In the genomic region with DNA sequence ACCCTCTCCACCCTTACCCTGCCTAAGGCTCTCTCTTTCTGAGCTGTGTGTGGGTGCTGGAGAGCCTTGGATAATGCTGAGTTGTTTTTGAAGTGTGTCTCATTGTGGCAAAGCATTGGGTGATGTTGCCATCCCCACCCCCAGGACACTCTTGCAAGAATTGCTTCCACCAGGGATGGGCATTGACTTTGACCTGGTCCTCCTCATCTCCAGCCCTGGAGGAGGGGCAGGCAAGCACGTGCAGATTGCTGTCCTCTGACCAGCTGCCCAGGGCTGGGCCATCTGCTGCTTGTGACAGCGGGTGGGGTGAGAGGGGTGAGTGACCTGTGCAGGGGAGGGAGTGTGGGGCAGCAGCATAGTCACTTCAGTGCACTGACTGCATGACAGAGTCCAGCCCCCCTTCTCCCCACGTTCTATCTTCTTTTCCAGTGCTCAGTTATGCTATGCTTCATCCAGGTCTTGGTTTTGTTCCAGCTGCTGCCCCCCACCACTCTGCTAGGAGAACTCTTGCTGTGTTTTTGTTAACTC, we compare ENCODE assay signal across 8 cellular contexts. TPM values are rescaled to one million over a fixed set of nuclear protein-coding genes. Genes with fewer than 3 reads are reported as not detected.
A peak's percentile ranks its signal among the peaks of the same experiment; 100 is the strongest.
DNase-seq lines count a peak whose midpoint lies in the region; ATAC-seq and TF ChIP-seq lines count a peak whose summit lies in the region.

No MANE protein-coding gene starts in this region.

- H3K27me3 Mint-ChIP-seq in endothelial cell (ENCODE audit: unreplicated experiment): peaks cover 2% of the 10 kb centered on the region

- peak overlapping the region; percentile 74 for H3K4me3 Mint-ChIP-seq in endothelial cell (ENCODE audit: unreplicated experiment)

- no peak for ATAC-seq in GM18861 (IDR thresholded peaks at IDR 0.05; ENCODE audit: unreplicated experiment)

- H3K9me3 ChIP-seq in neutrophil: no peaks in the 10 kb centered on the region
- H3K9me3 ChIP-seq in MG63: peaks cover 8% of the 10 kb centered on the region

- peak overlapping the region; percentile 93 for H3K27ac ChIP-seq in neutrophil

- peaks cover 26% of the 10 kb centered on the region for H3K36me3 Mint-ChIP-seq in endothelial cell (ENCODE audit: low read depth, unreplicated experiment)

- DNase-seq in COR-L47 (lab: John Stamatoyannopoulos, UW) (peak; percentile 44), NCI-H146 treated with DMSO at 0.1 percent for 48 hours (lab: John Stamatoyannopoulos, UW; ENCODE audit: unreplicated experiment) (peak; percentile 52), endothelial cell (ENCODE audit: low spot score) (no peak), MG63 (no peak), ureter (ENCODE audit: low spot score) (no peak), NCI-H2171 (lab: John Stamatoyannopoulos, UW) (no peak)

- H3K4me1 ChIP-seq in neutrophil (ENCODE audit: control insufficient read depth in 1 of 2, insufficient read depth in 1 of 2, low read depth in 1 of 2, low read length in 1 of 2): peaks cover 82 to 86% of the 10 kb centered on the region in 2 experiments

- H3K27me3 ChIP-seq in neutrophil (no peaks in the 10 kb centered on the region), MG63 (no peaks in the 10 kb centered on the region)

- peaks cover 56% of the 10 kb centered on the region for H3K4me1 Mint-ChIP-seq in endothelial cell (ENCODE audit: unreplicated experiment)

- H3K9me3 Mint-ChIP-seq in endothelial cell (ENCODE audit: unreplicated experiment): no peaks in the 10 kb centered on the region

- H3K4me3 ChIP-seq in neutrophil (ENCODE audit: low read depth in 1 of 2, low read length in 1 of 2): peak overlapping the region in 1 of 2 experiments; percentile 21
- no peak overlapping the region for H3K4me3 ChIP-seq in MG63

- H3K36me3 ChIP-seq in neutrophil: no peaks in the 10 kb centered on the region
- no peaks in the 10 kb centered on the region for H3K36me3 ChIP-seq in MG63

- no peak for TF ChIP-seq CTCF in endothelial cell (IDR thresholded peaks at IDR 0.05; ENCODE audit: unreplicated experiment)
- TF ChIP-seq CTCF in neutrophil (IDR thresholded peaks at IDR 0.05): no peak

- peak overlapping the region; percentile 89 for H3K27ac Mint-ChIP-seq in endothelial cell (ENCODE audit: unreplicated experiment)

RNA-seq across cellular contexts. Expression of gene SUSD6, which starts 26.2 kb away (rescaled TPM):
- total RNA-seq in endothelial cell (ENCODE audit: unreplicated experiment) (71.5 TPM), ureter (41.6 TPM)
- total RNA-seq in MG63 (2014; rRNA removed; shearing (Covaris generic); ENCODE audit: low replicate concordance): 1.9 and 3.1 TPM in 2 replicates

Comparison
In these comparisons a context has a peak if more than half of its experiments do, and no peak if none do; other contexts are left out.
1. DNase-seq: peak in COR-L47 (single experiment) and NCI-H146 treated with DMSO at 0.1 percent for 48 hours (single experiment); none in endothelial cell (single experiment), MG63 (single experiment), ureter (single experiment) and NCI-H2171 (single experiment).
2. RNA of gene SUSD6, which starts 26.2 kb away (total RNA-seq): 71.5 TPM in endothelial cell (single experiment) and 41.6 TPM in ureter (single experiment); 1.9 to 3.1 TPM in MG63; every median in the first group is over 10 times any median in the second.